ENCODE assay signal across 1 cellular context in the genomic region with DNA sequence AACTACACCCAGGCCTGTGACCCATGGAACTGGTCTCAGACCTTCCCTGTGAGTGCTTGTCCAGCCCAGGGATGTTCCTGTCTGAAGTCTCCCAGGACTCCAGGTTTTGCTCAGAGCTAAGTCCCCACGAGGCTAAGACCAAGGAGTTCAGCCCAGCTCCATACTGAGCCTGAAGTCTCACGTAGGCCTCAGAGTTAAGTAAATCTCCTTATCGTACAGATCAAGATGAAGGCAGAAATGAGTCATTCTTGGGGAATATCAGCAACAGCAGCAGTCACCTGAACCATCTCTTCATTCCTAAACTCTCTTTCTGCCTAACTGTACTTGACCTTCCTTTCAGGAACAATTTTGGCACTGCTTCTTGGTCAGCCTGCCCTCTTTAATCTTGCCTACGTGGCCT.
TF ChIP-seq lines count a peak whose summit lies in the region.

No MANE protein-coding gene starts in this region.

TF ChIP-seq in IMR-90, 13 proteins besides CTCF, POLR2A, EP300 and RAD21 (continued from another document):
- TF ChIP-seq, protein P1, sequence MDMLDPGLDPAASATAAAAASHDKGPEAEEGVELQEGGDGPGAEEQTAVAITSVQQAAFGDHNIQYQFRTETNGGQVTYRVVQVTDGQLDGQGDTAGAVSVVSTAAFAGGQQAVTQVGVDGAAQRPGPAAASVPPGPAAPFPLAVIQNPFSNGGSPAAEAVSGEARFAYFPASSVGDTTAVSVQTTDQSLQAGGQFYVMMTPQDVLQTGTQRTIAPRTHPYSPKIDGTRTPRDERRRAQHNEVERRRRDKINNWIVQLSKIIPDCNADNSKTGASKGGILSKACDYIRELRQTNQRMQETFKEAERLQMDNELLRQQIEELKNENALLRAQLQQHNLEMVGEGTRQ (IDR thresholded peaks at IDR 0.05; ENCODE audit: low read depth, low read length): no peak
- TF ChIP-seq, protein P2, sequence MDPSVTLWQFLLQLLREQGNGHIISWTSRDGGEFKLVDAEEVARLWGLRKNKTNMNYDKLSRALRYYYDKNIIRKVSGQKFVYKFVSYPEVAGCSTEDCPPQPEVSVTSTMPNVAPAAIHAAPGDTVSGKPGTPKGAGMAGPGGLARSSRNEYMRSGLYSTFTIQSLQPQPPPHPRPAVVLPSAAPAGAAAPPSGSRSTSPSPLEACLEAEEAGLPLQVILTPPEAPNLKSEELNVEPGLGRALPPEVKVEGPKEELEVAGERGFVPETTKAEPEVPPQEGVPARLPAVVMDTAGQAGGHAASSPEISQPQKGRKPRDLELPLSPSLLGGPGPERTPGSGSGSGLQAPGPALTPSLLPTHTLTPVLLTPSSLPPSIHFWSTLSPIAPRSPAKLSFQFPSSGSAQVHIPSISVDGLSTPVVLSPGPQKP (IDR thresholded peaks at IDR 0.05; ENCODE audit: borderline replicate concordance, low read depth, low read length): no peak
- TF ChIP-seq MAZ (IDR thresholded peaks at IDR 0.05; ENCODE audit: borderline replicate concordance, low read depth, low read length) (no peak), CHD1 (IDR thresholded peaks at IDR 0.05; ENCODE audit: low read depth, low read length) (no peak), CEBPB (IDR thresholded peaks at IDR 0.05; ENCODE audit: low read depth, low read length) (no peak), NFE2L2 (IDR thresholded peaks at IDR 0.05; ENCODE audit: low read depth, low read length) (no peak), FOS (IDR thresholded peaks at IDR 0.05; ENCODE audit: low read depth, low read length) (no peak), SMC3 (IDR thresholded peaks at IDR 0.05; ENCODE audit: low read depth, low read length) (no peak)
